In genomic region chr4:41257257-41257900, GRCh38 we compare ENCODE assay signal across 8 cellular contexts. TPM values are rescaled to one million over a fixed set of nuclear protein-coding genes. Genes with fewer than 3 reads are reported as not detected.
DNase-seq lines count a peak whose midpoint lies in the region; ATAC-seq and TF ChIP-seq lines count a peak whose summit lies in the region.

No MANE protein-coding gene starts in this region.

- H3K9me2 ChIP-seq in OCI-LY1 (ENCODE audit: low read depth, low read length): no peaks in the 10 kb centered on the region

- 0 out of 2 replicates have a peak, but pooled peaks have one; percentile 6 for TF ChIP-seq CTCF in 22Rv1 (IDR thresholded peaks at IDR 0.05)
- no peak for TF ChIP-seq CTCF in GM13977 (IDR thresholded peaks at IDR 0.05; ENCODE audit: extremely low read depth, insufficient read depth, missing control alignments)
- TF ChIP-seq CTCF in OCI-LY1 (IDR thresholded peaks at IDR 0.05; ENCODE audit: low read length): no peak
- TF ChIP-seq CTCF in mammary epithelial cell (conservative IDR thresholded peaks at IDR 0.05 in 1 of 2, IDR thresholded peaks at IDR 0.05 in 1 of 2; ENCODE audit: extremely low read depth in 1 of 2, insufficient read depth in 1 of 2, low read depth in 1 of 2, low read length in 2 of 2): no peak
- no peak for TF ChIP-seq CTCF in smooth muscle cell (IDR thresholded peaks at IDR 0.05; ENCODE audit: borderline replicate concordance, insufficient read depth, poor library complexity, severe bottlenecking)

- H3K27ac ChIP-seq in 22Rv1 (no peak overlapping the region), OCI-LY1 (ENCODE audit: low read depth, low read length, poor library complexity, severe bottlenecking) (peak overlapping the region; percentile 75), mammary epithelial cell (ENCODE audit: insufficient read depth, low read depth, low read length) (no peak overlapping the region), smooth muscle cell (ENCODE audit: low read depth) (no peak overlapping the region)

- peaks cover 0 to 4% (median 0%) of the 10 kb centered on the region in 3 donors for H3K36me3 Mint-ChIP-seq in immature natural killer cell

- H3K9me3 ChIP-seq in OCI-LY1 (ENCODE audit: low read length) (no peaks in the 10 kb centered on the region), mammary epithelial cell (replicated peaks; ENCODE audit: insufficient read depth, low read length) (no peaks in the 10 kb centered on the region), smooth muscle cell (replicated peaks; ENCODE audit: low read depth) (no peaks in the 10 kb centered on the region)

- H3K4me3 ChIP-seq in OCI-LY1 (ENCODE audit: low read depth, low read length, poor library complexity, severe bottlenecking) (peak overlapping the region; percentile 74), mammary epithelial cell (replicated peaks in 1 of 3; ENCODE audit: insufficient read depth in 1 of 3, low read depth in 2 of 3, low read length in 3 of 3) (peak overlapping the region; percentile 21 to 51 (median 41)), smooth muscle cell (peak overlapping the region; percentile 77)

- in situ Hi-C loops in GM13977 (cut with MboI; ENCODE audit: low pct_unique_long_range_greater_than_20kb, low sequenced_read_pairs, unreplicated experiment): no loop called here
- in situ Hi-C loops in mammary epithelial cell (cut with MboI; ENCODE audit: low sequenced_read_pairs in 2 of 2): no loop called here

- intact Hi-C loops in mammary epithelial cell (cut with micrococcal nuclease): no loop called here

- CTCF ChIA-PET in mammary epithelial cell (lab: Charles Lee; ENCODE audit: low non-redundant PET): no interaction called here

- H3K4me1 Mint-ChIP-seq in immature natural killer cell: peaks cover 5 to 6% of the 10 kb centered on the region in 2 donors

- no peak overlapping the region for H3K27ac Mint-ChIP-seq in immature natural killer cell

- WGBS in mammary epithelial cell (ENCODE audit: low coverage, missing lambda C conversion rate): 0% methylated on average over 9 of the region's 69 CpGs
- WGBS in smooth muscle cell (ENCODE audit: low lambda C conversion rate): under 1% methylated on average over 46 of the region's 69 CpGs

- H3K27me3 ChIP-seq in OCI-LY1 (ENCODE audit: insufficient read depth, low read length) (no peaks in the 10 kb centered on the region), mammary epithelial cell (ENCODE audit: insufficient read depth, low read length) (peaks cover 8% of the 10 kb centered on the region), smooth muscle cell (ENCODE audit: low read depth) (no peaks in the 10 kb centered on the region)

- H3K9me3 Mint-ChIP-seq in immature natural killer cell: peaks cover 0 to 13% (median 4%) of the 10 kb centered on the region in 6 donors

- dilution Hi-C loops in mammary epithelial cell (cut with HindIII; ENCODE audit: low sequenced_read_pairs): no loop called here

- H3K4me3 Mint-ChIP-seq in immature natural killer cell: peak overlapping the region in 3 of 5 donors; percentile 57 to 68 (median 60)

- H3K79me2 ChIP-seq in OCI-LY1 (ENCODE audit: insufficient read depth, low read length) (peaks cover 18% of the 10 kb centered on the region), mammary epithelial cell (ENCODE audit: insufficient read depth, low read length) (no peaks in the 10 kb centered on the region), smooth muscle cell (ENCODE audit: low read depth) (no peaks in the 10 kb centered on the region)

- H3K4me2 ChIP-seq in OCI-LY1 (ENCODE audit: low read length) (peak overlapping the region; percentile 93), mammary epithelial cell (ENCODE audit: insufficient read depth, low read depth, low read length) (peak overlapping the region; percentile 96), smooth muscle cell (peak overlapping the region; percentile 93)

- peak; percentile 45 for ATAC-seq in HG03175 (IDR thresholded peaks at IDR 0.05; ENCODE audit: unreplicated experiment)

- H3K4me1 ChIP-seq in OCI-LY1 (ENCODE audit: insufficient read depth, low read length, severe bottlenecking) (peaks cover 24% of the 10 kb centered on the region), mammary epithelial cell (ENCODE audit: insufficient read depth, low read length) (peaks cover 15% of the 10 kb centered on the region), smooth muscle cell (ENCODE audit: low read depth) (peaks cover 3% of the 10 kb centered on the region)

- no peaks in the 10 kb centered on the region for H3F3A ChIP-seq in OCI-LY1 (ENCODE audit: insufficient read depth, low read length)
- H3F3A ChIP-seq in smooth muscle cell (ENCODE audit: low read depth): peaks cover 7% of the 10 kb centered on the region

- peaks cover 0 to 15% (median 7%) of the 10 kb centered on the region in 3 donors for H3K27me3 Mint-ChIP-seq in immature natural killer cell (ENCODE audit: low read depth in 3 of 3)

- peak overlapping the region; percentile 88 for H3K9ac ChIP-seq in OCI-LY1 (ENCODE audit: low read length)
- no peak overlapping the region for H3K9ac ChIP-seq in mammary epithelial cell (ENCODE audit: insufficient read depth, low read length)
- H3K9ac ChIP-seq in smooth muscle cell (ENCODE audit: low read depth): peak overlapping the region; percentile 49

- peak; percentile 45 for DNase-seq in GM13977 (ENCODE audit: low spot score)
- no peak for DNase-seq in mammary epithelial cell
- DNase-seq in immature natural killer cell: no peak
- DNase-seq in smooth muscle cell (lab: John Stamatoyannopoulos, UW; ENCODE audit: unreplicated experiment): peak; percentile 33
- no peak for DNase-seq in DMS114 treated with DMSO at 0.1 percent for 48 hours (lab: John Stamatoyannopoulos, UW; ENCODE audit: unreplicated experiment)

- H4K20me1 ChIP-seq in OCI-LY1 (ENCODE audit: insufficient read depth, low read length) (no peaks in the 10 kb centered on the region), mammary epithelial cell (ENCODE audit: insufficient read depth, low read length) (no peaks in the 10 kb centered on the region), smooth muscle cell (ENCODE audit: low read depth) (peaks cover 5% of the 10 kb centered on the region)

- no TSS peak for BruUV-seq in mammary epithelial cell (replicated peaks; lab: Mats Ljungman, UMichigan)

- H3K36me3 ChIP-seq in OCI-LY1 (ENCODE audit: insufficient read depth, low read length): peaks cover 47% of the 10 kb centered on the region
- H3K36me3 ChIP-seq in mammary epithelial cell (ENCODE audit: insufficient read depth, low read length): no peaks in the 10 kb centered on the region
- no peaks in the 10 kb centered on the region for H3K36me3 ChIP-seq in smooth muscle cell (ENCODE audit: low read depth)

- H2AFZ ChIP-seq in OCI-LY1 (ENCODE audit: low read length) (no peak overlapping the region), mammary epithelial cell (ENCODE audit: low read depth, low read length) (peak overlapping the region; percentile 84), smooth muscle cell (ENCODE audit: low read depth) (peak overlapping the region; percentile 91)

RNA-seq across cellular contexts. Expression of gene UCHL1, which starts 0.7 kb away (rescaled TPM):
- total RNA-seq in mammary epithelial cell (10 to 100 TPM in 1 of 2 donors, 1 to 10 TPM in 1; 2.3 to 11.3 TPM), smooth muscle cell (330 and 360 TPM in 2 replicates)
- polyA plus RNA-seq in mammary epithelial cell (20.2 TPM), immature natural killer cell (not detected), smooth muscle cell (206 and 223 TPM in 2 replicates)
- polyA minus RNA-seq in mammary epithelial cell: 11.2 TPM

RNA-seq across cellular contexts. Expression of gene APBB2, which starts 43.0 kb away (rescaled TPM):
- total RNA-seq in mammary epithelial cell (10 to 100 TPM; 75.8 to 81.7 TPM), smooth muscle cell (60.9 and 83.9 TPM in 2 replicates)
- polyA plus RNA-seq in mammary epithelial cell (60.8 TPM), immature natural killer cell (not detected), smooth muscle cell (22.1 and 32.7 TPM in 2 replicates)
- polyA minus RNA-seq in mammary epithelial cell: 74.3 TPM

Comparison
In these comparisons a context has a peak if more than half of its experiments do, and no peak if none do; other contexts are left out.
1. DNase-seq: peak in GM13977 (single experiment) and smooth muscle cell (single experiment); none in mammary epithelial cell (single experiment), immature natural killer cell (0 of 3) and DMS114 treated with DMSO at 0.1 percent for 48 hours (single experiment).
2. RNA of gene UCHL1, which starts 0.7 kb away (polyA plus RNA-seq): 206 to 223 TPM in smooth muscle cell and 20.2 TPM in mammary epithelial cell (single experiment); not detected in immature natural killer cell; every median in the first group is over 10 times any median in the second.
3. RNA of gene APBB2, which starts 43.0 kb away (polyA plus RNA-seq): 60.8 TPM in mammary epithelial cell (single experiment) and 22.1 to 32.7 TPM in smooth muscle cell; not detected in immature natural killer cell; every median in the first group is over 10 times any median in the second.
4. Peak in every context shown above with its lines, with median percentiles within 50 percentile points of each other: H3K4me2 ChIP-seq and H3K4me3 ChIP-seq.